8 cellular contexts compared by ENCODE assay signal in the genomic region with DNA sequence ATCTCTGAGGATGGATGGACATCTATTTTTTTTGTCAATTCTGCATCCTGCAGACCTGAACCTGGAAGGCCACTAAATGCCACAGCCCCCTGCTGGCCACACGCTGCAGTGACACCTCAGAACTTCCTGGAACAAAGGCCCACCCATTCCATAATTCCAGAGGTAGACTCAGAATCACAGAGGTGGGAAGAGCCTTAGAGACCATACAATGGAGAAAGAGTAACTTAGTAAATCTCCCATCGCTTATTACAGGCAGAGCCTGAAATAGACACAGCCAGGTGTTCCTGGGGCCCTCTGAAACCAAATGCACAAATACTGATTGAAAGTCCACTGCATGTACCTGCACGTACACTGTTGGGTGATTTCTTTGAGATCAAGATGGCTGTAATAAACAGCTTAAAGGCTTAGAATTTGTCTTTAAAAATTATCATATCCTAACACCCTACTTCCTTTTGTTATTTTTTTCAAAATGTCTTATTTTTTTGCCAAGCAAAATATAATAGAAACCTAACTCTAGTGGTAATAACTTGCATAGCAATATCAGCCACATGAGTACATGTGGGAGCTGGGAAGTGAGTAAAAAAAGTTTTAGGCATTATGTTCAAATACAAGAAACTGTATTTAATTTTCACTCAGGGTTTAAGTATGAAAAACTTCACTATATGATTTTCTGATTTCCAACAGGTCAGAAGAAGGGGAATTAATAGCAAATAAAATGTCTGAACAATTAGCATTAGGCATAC.
DNase-seq lines count a peak whose midpoint lies in the region; TF ChIP-seq lines count a peak whose summit lies in the region.

No MANE protein-coding gene starts in this region.

- no peaks in the 10 kb centered on the region for H3K4me1 ChIP-seq in HAP-1

- H3K36me3 ChIP-seq in HAP-1 (replicated peaks), result no peaks in the 10 kb centered on the region
- no peaks in the 10 kb centered on the region for H3K36me3 ChIP-seq in MG63

- in situ Hi-C loops in HAP-1 (cut with MboI; ENCODE audit: low sequenced_read_pairs), result no loop called here

- H3K27ac Mint-ChIP-seq in mesothelial cell of epicardium (no peak overlapping the region), type B pancreatic cell (no peak overlapping the region)

- H3K9me3 Mint-ChIP-seq in mesothelial cell of epicardium (no peaks in the 10 kb centered on the region), type B pancreatic cell (no peaks in the 10 kb centered on the region)

- DNase-seq in SIG-M5 treated with dmso at 0.1 percent for 504 hours (lab: John Stamatoyannopoulos, UW; ENCODE audit: unreplicated experiment) (peak; percentile 32), SIG-M5 (lab: John Stamatoyannopoulos, UW) (no peak), HAP-1 (ENCODE audit: low spot score in 2 of 2) (peak; percentile 58 to 79), MG63 (peak; percentile 46), dermis microvascular lymphatic vessel endothelial cell (ENCODE audit: low read depth in 2 of 2) (peak; percentile 45 to 65), mesothelial cell of epicardium (ENCODE audit: low spot score in 2 of 2, unreplicated experiment in 2 of 2) (peak in 1 of 2 experiments; percentile 53), type B pancreatic cell (ENCODE audit: extremely low spot score, unreplicated experiment) (no peak)

- H3K4me3 ChIP-seq in HAP-1 (no peak overlapping the region), MG63 (no peak overlapping the region), WI38 (ENCODE audit: low read depth, low read length) (no peak overlapping the region)

- H3K36me3 Mint-ChIP-seq in mesothelial cell of epicardium, result no peaks in the 10 kb centered on the region
- H3K36me3 Mint-ChIP-seq in type B pancreatic cell, result no peaks in the 10 kb centered on the region

- TF ChIP-seq CTCF in WI38 (IDR thresholded peaks at IDR 0.05; ENCODE audit: low read depth, low read length) (peak; percentile 81), mesothelial cell of epicardium (IDR thresholded peaks at IDR 0.05; ENCODE audit: unreplicated experiment) (peak; percentile 87), type B pancreatic cell (conservative IDR thresholded peaks at IDR 0.05) (peak; percentile 83)

- no peak overlapping the region for H3K4me3 Mint-ChIP-seq in mesothelial cell of epicardium
- H3K4me3 Mint-ChIP-seq in type B pancreatic cell, result no peak overlapping the region

- H3K27me3 ChIP-seq in HAP-1 (ENCODE audit: low read depth), result no peaks in the 10 kb centered on the region
- no peaks in the 10 kb centered on the region for H3K27me3 ChIP-seq in MG63

- no peaks in the 10 kb centered on the region for H3K9me3 ChIP-seq in HAP-1
- no peaks in the 10 kb centered on the region for H3K9me3 ChIP-seq in MG63

- H3K27me3 Mint-ChIP-seq in mesothelial cell of epicardium (ENCODE audit: low read depth), result no peaks in the 10 kb centered on the region
- no peaks in the 10 kb centered on the region for H3K27me3 Mint-ChIP-seq in type B pancreatic cell

- H3K4me1 Mint-ChIP-seq in mesothelial cell of epicardium (no peaks in the 10 kb centered on the region), type B pancreatic cell (ENCODE audit: unreplicated experiment) (no peaks in the 10 kb centered on the region)

Comparison
In these comparisons a context has a peak if more than half of its experiments do, and no peak if none do; other contexts are left out.
1. DNase-seq: peak in SIG-M5 treated with dmso at 0.1 percent for 504 hours (single experiment), HAP-1 (2 of 2), MG63 (single experiment) and dermis microvascular lymphatic vessel endothelial cell (2 of 2); none in SIG-M5 (single experiment) and type B pancreatic cell (single experiment).
2. Peak in every context shown above with its lines, with median percentiles within 50 percentile points of each other: CTCF ChIP-seq.